29 cellular contexts compared by ENCODE assay signal in the genomic region with DNA sequence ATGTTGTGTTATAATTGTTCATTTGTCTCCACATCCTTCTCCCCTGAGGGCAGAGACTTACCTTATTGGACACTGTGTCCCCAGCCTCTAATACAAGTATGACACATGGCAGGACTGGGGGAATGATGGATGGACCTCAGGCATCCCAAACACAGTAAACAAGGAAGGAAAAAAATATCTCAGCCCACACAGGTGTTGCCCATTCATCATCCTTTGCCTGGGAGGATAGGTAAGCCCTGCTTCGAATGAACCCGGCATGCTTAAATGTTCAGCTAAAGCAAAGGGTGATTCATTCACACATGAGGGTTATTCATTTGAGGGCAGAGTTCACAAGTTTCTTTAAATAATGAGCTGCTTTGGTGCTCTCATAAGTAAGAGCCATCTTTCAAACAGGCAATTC.
"Had no signal": no experiment of that assay in that cellular context is flagged by ENCODE, and none has a peak within 500 bp of the region (broad histone marks: within the 10 kb centered on the region; RNA-seq: fewer than 3 reads in every experiment).

No MANE protein-coding gene starts in this region.

- H3K4me3 ChIP-seq: ascending aorta, SJCRH30, SK-N-MC had no signal

- FAIRE-seq: TTC549 had no signal

- H3K4me3 Mint-ChIP-seq: activated CD4-positive, alpha-beta T cell treated with anti-CD3 and anti-CD28 coated beads for 36 hours; activated CD4-positive, alpha-beta T cell treated with anti-CD3 and anti-CD28 coated beads, Interleukin-2, amount 10 ng/mL, durations not matched to agents 7 days and 5 days; activated CD8-positive, alpha-beta T cell treated with anti-CD3 and anti-CD28 coated beads, Interleukin-2, amount 10 ng/mL, durations not matched to agents 7 days and 5 days; activated naive CD4-positive, alpha-beta T cell treated with anti-CD3 and anti-CD28 coated beads, Interleukin-2, amount 50 U/mL, for 24 hours; activated naive CD8-positive, alpha-beta T cell treated with anti-CD3 and anti-CD28 coated beads, Interleukin-2, amount 10 ng/mL, durations not matched to agents 7 days and 5 days; activated T-cell treated with anti-CD3 and anti-CD28 coated beads, Interleukin-2, amount 50 U/mL, for 24 hours; T-helper 1 cell treated with Interleukin-12 subunit alpha and Interleukin-12 subunit beta and Interleukin-4 antibody, amounts not matched to agents 30 μg/mL and 1 μg/mL, for 36 hours; T-helper 2 cell treated with Interferon-gamma antibody and Interleukin-4, amounts not matched to agents 5 μg/mL and 100 μg/mL, for 36 hours; WTC11 had no signal

- H3K27me3 ChIP-seq: ascending aorta, SJCRH30 had no signal

- H3K27ac ChIP-seq: ascending aorta, SJCRH30, SK-N-MC had no signal

- DNase-seq: activated CD4-positive, alpha-beta T cell treated with anti-CD3 and anti-CD28 coated beads for 36 hours; activated CD4-positive, alpha-beta T cell treated with anti-CD3 and anti-CD28 coated beads, Interleukin-2, amount 10 ng/mL, durations not matched to agents 7 days and 5 days; activated CD4-positive, alpha-beta T cell treated with anti-CD3 and anti-CD28 coated beads, Interleukin-2, amount 50 U/mL, for 48 hours; activated CD8-positive, alpha-beta T cell treated with anti-CD3 and anti-CD28 coated beads, Interleukin-2, amount 10 ng/mL, durations not matched to agents 7 days and 5 days; activated gamma-delta T cell; activated naive CD4-positive, alpha-beta T cell treated with Interleukin-2 at 50 U/mL for 16 hours; activated naive CD8-positive, alpha-beta T cell treated with anti-CD3 and anti-CD28 coated beads, Interleukin-2, amount 10 ng/mL, durations not matched to agents 7 days and 5 days; activated T-cell treated with anti-CD3 and anti-CD28 coated beads, Interleukin-2, amount 50 U/mL, for 24 hours; amygdala; Kasumi-1; KG1; NCI-H1105; NCI-H1417 treated with DMSO at 0.1 percent for 48 hours; NCI-H187 treated with DMSO at 0.1 percent for 48 hours; NCI-H2081; NCI-H226; NCI-H446 treated with DMSO at 0.1 percent for 48 hours; SHP77; SJCRH30 had no signal

- H3K9me3 Mint-ChIP-seq: activated CD4-positive, alpha-beta T cell treated with anti-CD3 and anti-CD28 coated beads, Interleukin-2, amount 10 ng/mL, durations not matched to agents 7 days and 5 days; activated naive CD4-positive, alpha-beta T cell treated with anti-CD3 and anti-CD28 coated beads, Interleukin-2, amount 50 U/mL, for 24 hours; activated naive CD8-positive, alpha-beta T cell treated with anti-CD3 and anti-CD28 coated beads, Interleukin-2, amount 10 ng/mL, durations not matched to agents 7 days and 5 days; activated T-cell treated with anti-CD3 and anti-CD28 coated beads, Interleukin-2, amount 50 U/mL, for 24 hours; activated T-helper 2 cell treated with anti-CD3 and anti-CD28 coated beads, Interferon-gamma antibody, Interleukin-2, Interleukin-4, amounts not matched to agents 10 μg/mL and 5 μg/mL and 100 μg/mL, durations not matched to agents 14 hours and 24 hours and 36 hours; T-helper 1 cell treated with Interleukin-12 subunit alpha and Interleukin-12 subunit beta and Interleukin-4 antibody, amounts not matched to agents 30 μg/mL and 1 μg/mL, for 36 hours; T-helper 2 cell treated with Interferon-gamma antibody and Interleukin-4, amounts not matched to agents 5 μg/mL and 100 μg/mL, for 36 hours; WTC11 had no signal

- H3K9me3 ChIP-seq: ascending aorta, SJCRH30 had no signal

- H3K4me1 ChIP-seq: ascending aorta had no signal

- ATAC-seq: activated CD4-positive, alpha-beta T cell treated with anti-CD3 and anti-CD28 coated beads for 36 hours; activated CD4-positive, CD25-positive, alpha-beta regulatory T cell treated with anti-CD3 and anti-CD28 coated beads, Interleukin-2, amount 50 U/mL, for 24 hours; activated CD8-positive, alpha-beta T cell treated with anti-CD3 and anti-CD28 coated beads, Interleukin-2, amount 10 ng/mL, durations not matched to agents 7 days and 5 days; Panc1; WTC11 had no signal

- H3K4me1 Mint-ChIP-seq: activated CD4-positive, alpha-beta T cell treated with anti-CD3 and anti-CD28 coated beads for 36 hours; activated CD4-positive, alpha-beta T cell treated with anti-CD3 and anti-CD28 coated beads, Interleukin-2, amount 10 ng/mL, durations not matched to agents 7 days and 5 days; activated naive CD4-positive, alpha-beta T cell treated with anti-CD3 and anti-CD28 coated beads, Interleukin-2, amount 50 U/mL, for 24 hours; WTC11 had no signal

- H3K36me3 ChIP-seq: ascending aorta, SJCRH30 had no signal

- H3K27ac Mint-ChIP-seq: activated CD4-positive, alpha-beta T cell treated with anti-CD3 and anti-CD28 coated beads for 36 hours; activated CD4-positive, alpha-beta T cell treated with anti-CD3 and anti-CD28 coated beads, Interleukin-2, amount 10 ng/mL, durations not matched to agents 7 days and 5 days; activated CD8-positive, alpha-beta T cell treated with anti-CD3 and anti-CD28 coated beads, Interleukin-2, amount 10 ng/mL, durations not matched to agents 7 days and 5 days; activated naive CD4-positive, alpha-beta T cell treated with anti-CD3 and anti-CD28 coated beads, Interleukin-2, amount 50 U/mL, for 24 hours; activated naive CD8-positive, alpha-beta T cell treated with anti-CD3 and anti-CD28 coated beads, Interleukin-2, amount 10 ng/mL, durations not matched to agents 7 days and 5 days; activated T-cell treated with anti-CD3 and anti-CD28 coated beads, Interleukin-2, amount 50 U/mL, for 24 hours; activated T-helper 2 cell treated with anti-CD3 and anti-CD28 coated beads, Interferon-gamma antibody, Interleukin-2, Interleukin-4, amounts not matched to agents 10 μg/mL and 5 μg/mL and 100 μg/mL, durations not matched to agents 14 hours and 24 hours and 36 hours; T-helper 1 cell treated with Interleukin-12 subunit alpha and Interleukin-12 subunit beta and Interleukin-4 antibody, amounts not matched to agents 30 μg/mL and 1 μg/mL, for 36 hours; T-helper 2 cell treated with Interferon-gamma antibody and Interleukin-4, amounts not matched to agents 5 μg/mL and 100 μg/mL, for 36 hours; WTC11 had no signal

- H3K36me3 Mint-ChIP-seq: activated naive CD4-positive, alpha-beta T cell treated with anti-CD3 and anti-CD28 coated beads, Interleukin-2, amount 50 U/mL, for 24 hours; WTC11 had no signal
